8 cellular contexts compared by ENCODE assay signal in the genomic region with DNA sequence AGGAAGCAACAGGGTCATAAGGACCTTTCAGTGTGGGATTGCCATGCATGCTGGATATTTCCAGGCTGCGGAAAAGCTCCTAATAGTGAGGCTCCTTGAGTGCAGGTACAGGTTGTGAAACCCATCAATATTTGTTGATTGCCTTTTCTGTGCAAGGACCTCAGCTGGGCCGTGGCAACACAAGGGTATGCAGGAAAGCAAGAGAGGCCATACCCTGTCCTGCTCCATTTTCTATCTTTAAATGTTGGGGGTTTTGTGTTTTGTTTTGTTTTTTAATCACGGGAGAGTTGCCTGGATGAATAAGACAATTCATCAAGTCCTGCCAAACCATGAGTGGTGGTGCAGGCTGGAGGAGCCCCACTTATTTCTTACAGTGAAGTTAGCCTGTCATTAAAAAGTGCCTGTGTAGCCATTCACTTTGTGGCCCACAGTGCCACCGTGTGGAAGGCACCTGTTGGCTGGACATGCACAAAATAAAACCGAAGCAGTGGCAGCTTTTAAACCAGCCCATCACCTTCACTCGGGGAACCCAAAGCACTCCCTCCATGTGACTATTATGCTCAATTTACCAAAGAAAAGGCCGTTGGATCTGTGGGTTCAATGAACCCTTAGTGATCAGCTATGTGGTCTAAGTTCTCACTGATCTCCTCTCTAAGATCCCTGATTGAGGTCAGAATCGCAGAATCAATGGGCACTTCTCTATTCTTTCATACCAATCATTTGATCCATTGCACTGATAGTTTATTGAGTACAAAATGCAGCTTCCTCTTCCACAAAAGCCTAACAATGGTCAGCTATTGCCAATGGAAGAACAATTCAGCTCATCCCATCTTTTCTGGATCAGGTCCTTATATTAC. TPM values are rescaled to one million over a fixed set of nuclear protein-coding genes. Genes with fewer than 3 reads are reported as not detected.
DNase-seq lines count a peak whose midpoint lies in the region; ATAC-seq and TF ChIP-seq lines count a peak whose summit lies in the region.

No MANE protein-coding gene starts in this region.

- no peaks in the 10 kb centered on the region for H3K9me3 ChIP-seq in gastrocnemius medialis

- TF ChIP-seq CTCF in GM20000 (IDR thresholded peaks at IDR 0.05; ENCODE audit: extremely low read depth, missing control alignments): peak; percentile 81
- peak; percentile 81 for TF ChIP-seq CTCF in foreskin keratinocyte (conservative IDR thresholded peaks at IDR 0.05)
- TF ChIP-seq CTCF in gastrocnemius medialis (IDR thresholded peaks at IDR 0.05 in 4 of 5, conservative IDR thresholded peaks at IDR 0.05 in 1 of 5): peak in 3 of 5 experiments; percentile 20 to 45 (median 22)

- in situ Hi-C loops in gastrocnemius medialis (cut with MboI; ENCODE audit: low sequenced_read_pairs in 4 of 4): no loop called here

- H3K27ac ChIP-seq in foreskin keratinocyte (no peak overlapping the region), gastrocnemius medialis (no peak overlapping the region)

- no peaks in the 10 kb centered on the region for H3K4me1 ChIP-seq in foreskin keratinocyte
- no peaks in the 10 kb centered on the region for H3K4me1 ChIP-seq in gastrocnemius medialis

- no peaks in the 10 kb centered on the region for H3K36me3 ChIP-seq in gastrocnemius medialis

- H3K27me3 ChIP-seq in foreskin keratinocyte: no peaks in the 10 kb centered on the region
- H3K27me3 ChIP-seq in gastrocnemius medialis: no peaks in the 10 kb centered on the region

- DNase-seq in NCI-H345 (lab: John Stamatoyannopoulos, UW) (peak; percentile 35), NCI-H345 treated with DMSO at 0.1 percent for 48 hours (lab: John Stamatoyannopoulos, UW; ENCODE audit: unreplicated experiment) (no peak), GM20000 (ENCODE audit: low spot score) (peak; percentile 54), HPDE6-E6E7 (ENCODE audit: extremely low spot score) (peak; percentile 36), SKM-1 (lab: John Stamatoyannopoulos, UW; ENCODE audit: unreplicated experiment) (peak; percentile 15), foreskin keratinocyte (peak in 1 of 2 donors; percentile 36), gastrocnemius medialis (no peak), NCI-H187 treated with DMSO at 0.1 percent for 48 hours (lab: John Stamatoyannopoulos, UW) (no peak)

- intact Hi-C loops in gastrocnemius medialis (cut with DNase I; ENCODE audit: low total_unique reads): loop anchor here (10.0 kb wide), 1 partner anchor 947 kb away; no protein-coding TSS in a partner anchor

- ATAC-seq in foreskin keratinocyte: peak; percentile 81
- no peak for ATAC-seq in gastrocnemius medialis

- H3K4me3 ChIP-seq in gastrocnemius medialis: no peak overlapping the region

- TF ChIP-seq POLR2A in gastrocnemius medialis (IDR thresholded peaks at IDR 0.05): no peak

RNA-seq across cellular contexts. Expression of a gene that starts 42.2 kb away (rescaled TPM):
- total RNA-seq in foreskin keratinocyte: not detected in 2 replicates
- not detected in 2 replicates for polyA plus RNA-seq in foreskin keratinocyte
- not detected for total RNA-seq in gastrocnemius medialis

Comparison
In these comparisons a context has a peak if more than half of its experiments do, and no peak if none do; other contexts are left out.
1. DNase-seq: peak in NCI-H345 (single experiment), GM20000 (single experiment), HPDE6-E6E7 (single experiment) and SKM-1 (single experiment); none in NCI-H345 treated with DMSO at 0.1 percent for 48 hours (single experiment), gastrocnemius medialis (0 of 2) and NCI-H187 treated with DMSO at 0.1 percent for 48 hours (single experiment).
2. CTCF ChIP-seq: peak in every context shown above with its lines; median percentile 81 in GM20000; 81 in foreskin keratinocyte; 22 in gastrocnemius medialis.